In the genomic region with DNA sequence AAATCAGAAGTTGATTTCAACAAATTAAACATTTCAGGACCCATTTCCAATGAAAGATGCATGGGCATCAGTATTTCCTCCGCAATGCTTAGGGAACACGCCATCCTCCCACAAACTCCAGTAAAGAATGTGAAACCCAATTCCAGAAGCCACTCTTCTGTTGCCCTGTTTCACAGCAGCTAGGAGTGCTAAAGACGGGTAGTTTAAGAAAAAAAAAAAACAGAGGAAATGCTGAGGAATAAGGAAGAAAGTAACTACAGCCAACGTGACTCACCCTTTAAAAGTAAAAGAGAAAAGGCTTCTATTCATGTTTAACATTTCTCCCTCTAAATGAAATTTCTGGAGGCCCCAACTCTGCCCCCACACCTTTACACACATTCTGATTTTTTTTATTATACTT, we compare ENCODE assay signal across 16 cellular contexts.
DNase-seq lines count a peak whose midpoint lies in the region; FAIRE-seq and TF ChIP-seq lines count a peak whose summit lies in the region.
"Had no signal": no experiment of that assay in that cellular context is flagged by ENCODE, and none has a peak within 500 bp of the region (broad histone marks: within the 10 kb centered on the region; RNA-seq: fewer than 3 reads in every experiment).

No MANE protein-coding gene starts in this region.

- H4K20me1 ChIP-seq in mammary epithelial cell (ENCODE audit: insufficient read depth, low read length) (no peaks in the 10 kb centered on the region), astrocyte (ENCODE audit: insufficient read depth, low read length) (no peaks in the 10 kb centered on the region)

- H3K27me3 ChIP-seq in mammary epithelial cell (ENCODE audit: insufficient read depth, low read length) (no peaks in the 10 kb centered on the region), astrocyte (ENCODE audit: insufficient read depth, low read length) (no peaks in the 10 kb centered on the region)
- H3K27me3 ChIP-seq: spleen had no signal

- no peak overlapping the region for H3K4me3 ChIP-seq in mammary epithelial cell (replicated peaks in 1 of 3; ENCODE audit: insufficient read depth in 1 of 3, low read depth in 2 of 3, low read length in 3 of 3)
- H3K4me3 ChIP-seq in astrocyte (ENCODE audit: insufficient read depth, low read depth, low read length): no peak overlapping the region
- H3K4me3 ChIP-seq in foreskin fibroblast (ENCODE audit: low read depth in 1 of 2, low read length in 2 of 2): no peak overlapping the region
- H3K4me3 ChIP-seq: SJCRH30, spleen had no signal

- H3K9ac ChIP-seq in mammary epithelial cell (ENCODE audit: insufficient read depth, low read length) (no peak overlapping the region), astrocyte (ENCODE audit: low read length) (peak overlapping the region; percentile 50)

- H3K27ac Mint-ChIP-seq in MCF 10A (ENCODE audit: low read depth, unreplicated experiment) (no peak overlapping the region), astrocyte (ENCODE audit: unreplicated experiment) (peak overlapping the region; percentile 89)
- H3K27ac Mint-ChIP-seq: activated CD8-positive, alpha-beta T cell treated with anti-CD3 and anti-CD28 coated beads, Interleukin-2, amount 10 ng/mL, durations not matched to agents 7 days and 5 days had no signal

- H3K4me1 Mint-ChIP-seq in MCF 10A (ENCODE audit: insufficient read depth, unreplicated experiment) (no peaks in the 10 kb centered on the region), astrocyte (ENCODE audit: low read depth, unreplicated experiment) (peaks cover 35% of the 10 kb centered on the region)

- H3K36me3 ChIP-seq in mammary epithelial cell (ENCODE audit: insufficient read depth, low read length) (no peaks in the 10 kb centered on the region), astrocyte (ENCODE audit: insufficient read depth, low read length) (no peaks in the 10 kb centered on the region)
- H3K36me3 ChIP-seq: SJCRH30, spleen had no signal

- peak; percentile 19 for DNase-seq in mammary epithelial cell
- no peak for DNase-seq in MCF 10A (ENCODE audit: unreplicated experiment)
- peak; percentile 83 for DNase-seq in astrocyte (ENCODE audit: low read depth)
- DNase-seq in foreskin fibroblast: peak; percentile 36 to 37
- peak; percentile 69 for DNase-seq in stromal cell of bone marrow (ENCODE audit: low read depth)
- DNase-seq in globus pallidus (ENCODE audit: low spot score): no peak
- no peak for DNase-seq in NCI-H1092 (lab: John Stamatoyannopoulos, UW)
- no peak for DNase-seq in activated gamma-delta T cell (lab: John Stamatoyannopoulos, UW)
- DNase-seq: activated CD8-positive, alpha-beta T cell treated with anti-CD3 and anti-CD28 coated beads, Interleukin-2, amount 10 ng/mL, durations not matched to agents 7 days and 5 days; Caco-2; Kasumi-1; NK-92 treated with Interleukin-12 subunit alpha and Interleukin-12 subunit beta, amount 100 ng/mL, for 24 hours; SJCRH30; spleen had no signal

- no peak overlapping the region for H3K4me2 ChIP-seq in mammary epithelial cell (ENCODE audit: insufficient read depth, low read depth, low read length)
- H3K4me2 ChIP-seq in astrocyte (ENCODE audit: low read length): peak overlapping the region; percentile 78

- dilution Hi-C loops in mammary epithelial cell (cut with HindIII; ENCODE audit: low sequenced_read_pairs): no loop called here

- H3K27ac ChIP-seq in mammary epithelial cell (ENCODE audit: insufficient read depth, low read depth, low read length): no peak overlapping the region
- peak overlapping the region; percentile 54 for H3K27ac ChIP-seq in astrocyte (ENCODE audit: low read depth, low read length)
- H3K27ac ChIP-seq: 22Rv1, HL-60, SJCRH30, spleen had no signal

- H3K4me3 Mint-ChIP-seq in MCF 10A (ENCODE audit: unreplicated experiment) (no peak overlapping the region), astrocyte (ENCODE audit: unreplicated experiment) (no peak overlapping the region)
- H3K4me3 Mint-ChIP-seq: activated CD8-positive, alpha-beta T cell treated with anti-CD3 and anti-CD28 coated beads, Interleukin-2, amount 10 ng/mL, durations not matched to agents 7 days and 5 days had no signal

- no peaks in the 10 kb centered on the region for H3K79me2 ChIP-seq in mammary epithelial cell (ENCODE audit: insufficient read depth, low read length)
- H3K79me2 ChIP-seq in astrocyte (ENCODE audit: insufficient read depth, low read length): no peaks in the 10 kb centered on the region

- FAIRE-seq in astrocyte (lab: Jason Lieb, UNC): no peak

- POLR2A ChIA-PET in MCF 10A (lab: Yijun Ruan, JAX): no interaction called here

- intact Hi-C loops in mammary epithelial cell (cut with micrococcal nuclease): no loop called here
- intact Hi-C loops in MCF 10A (cut with micrococcal nuclease): no loop called here

- TF ChIP-seq CTCF in mammary epithelial cell (conservative IDR thresholded peaks at IDR 0.05 in 1 of 2, IDR thresholded peaks at IDR 0.05 in 1 of 2; ENCODE audit: extremely low read depth in 1 of 2, insufficient read depth in 1 of 2, low read depth in 1 of 2, low read length in 2 of 2) (no peak), MCF 10A (IDR thresholded peaks at IDR 0.05; ENCODE audit: unreplicated experiment) (no peak), astrocyte (IDR thresholded peaks at IDR 0.05; ENCODE audit: insufficient read depth, low read depth, low read length) (no peak), foreskin fibroblast (IDR thresholded peaks at IDR 0.05; ENCODE audit: low read depth, low read length) (no peak)

- H3K4me1 ChIP-seq in mammary epithelial cell (ENCODE audit: insufficient read depth, low read length) (peaks cover 22% of the 10 kb centered on the region), astrocyte (ENCODE audit: insufficient read depth, low read length) (peaks cover 31% of the 10 kb centered on the region)
- H3K4me1 ChIP-seq: Caco-2, SJCRH30 had no signal

- CTCF ChIA-PET in mammary epithelial cell (lab: Charles Lee; ENCODE audit: low non-redundant PET): no interaction called here
- CTCF ChIA-PET in MCF 10A (lab: Yijun Ruan, JAX): no interaction called here

- 31% methylated on average over 4 of the region's 4 CpGs for WGBS in mammary epithelial cell (ENCODE audit: low coverage, missing lambda C conversion rate)

- H3K27me3 Mint-ChIP-seq in MCF 10A (ENCODE audit: insufficient read depth, unreplicated experiment) (no peaks in the 10 kb centered on the region), astrocyte (ENCODE audit: low read depth, unreplicated experiment) (peaks cover 3% of the 10 kb centered on the region)

- in situ Hi-C loops in mammary epithelial cell (cut with MboI; ENCODE audit: low sequenced_read_pairs in 2 of 2): no loop called here

- H3K9me3 ChIP-seq in mammary epithelial cell (replicated peaks; ENCODE audit: insufficient read depth, low read length): no peaks in the 10 kb centered on the region
- no peaks in the 10 kb centered on the region for H3K9me3 ChIP-seq in astrocyte (ENCODE audit: insufficient read depth, low read depth, low read length)
- H3K9me3 ChIP-seq: Caco-2, SJCRH30, spleen had no signal

- no peaks in the 10 kb centered on the region for H3K36me3 Mint-ChIP-seq in MCF 10A (ENCODE audit: insufficient read depth, unreplicated experiment)
- no peaks in the 10 kb centered on the region for H3K36me3 Mint-ChIP-seq in astrocyte (ENCODE audit: low read depth, unreplicated experiment)

- H3K9me3 Mint-ChIP-seq in MCF 10A (ENCODE audit: unreplicated experiment) (no peaks in the 10 kb centered on the region), astrocyte (ENCODE audit: unreplicated experiment) (no peaks in the 10 kb centered on the region)

- BruUV-seq in mammary epithelial cell (replicated peaks; lab: Mats Ljungman, UMichigan): no TSS peak
- BruUV-seq in MCF 10A (replicated peaks; lab: Mats Ljungman, UMichigan): no TSS peak

- H2AFZ ChIP-seq in mammary epithelial cell (ENCODE audit: low read depth, low read length) (no peak overlapping the region), astrocyte (ENCODE audit: low read depth, low read length) (no peak overlapping the region)

Comparison
In these comparisons a context has a peak if more than half of its experiments do, and no peak if none do; other contexts are left out.
1. DNase-seq: peak in mammary epithelial cell (single experiment), astrocyte (single experiment), foreskin fibroblast (2 of 2) and stromal cell of bone marrow (single experiment); none in MCF 10A (single experiment), globus pallidus (single experiment), NCI-H1092 (single experiment) and activated gamma-delta T cell (single experiment).